Comparison of ENCODE assay signal across 2 cellular contexts in genomic region chr21:39134288-39134810, GRCh38.
A peak's percentile ranks its signal among the peaks of the same experiment; 100 is the strongest.
TF ChIP-seq lines count a peak whose summit lies in the region.

No MANE protein-coding gene starts in this region.

TF ChIP-seq in HepG2, 621 proteins besides CTCF, POLR2A, EP300 and RAD21:
- peak; percentile 46; the same call in 1 of the 2 replicates for TF ChIP-seq FOXP1 (IDR thresholded peaks at IDR 0.05)
- TF ChIP-seq FOXP1 (CRISPR knock-in tag; IDR thresholded peaks at IDR 0.05), result no peak
- TF ChIP-seq SMAD3 (CRISPR knock-in tag; IDR thresholded peaks at IDR 0.05), result no peak
- TF ChIP-seq DMAP1 (CRISPR knock-in tag; IDR thresholded peaks at IDR 0.05), result no peak
- TF ChIP-seq ZNF136 (CRISPR knock-in tag; IDR thresholded peaks at IDR 0.05; ENCODE audit: low read depth), result no peak
- no peak for TF ChIP-seq PREB (CRISPR knock-in tag; IDR thresholded peaks at IDR 0.05)
- no peak for TF ChIP-seq ZNF383 (CRISPR knock-in tag; IDR thresholded peaks at IDR 0.05; ENCODE audit: borderline replicate concordance)
- peak; percentile 84 for TF ChIP-seq MNT (IDR thresholded peaks at IDR 0.05)
- TF ChIP-seq RFX3 (CRISPR knock-in tag; IDR thresholded peaks at IDR 0.05), result no peak
- no peak for TF ChIP-seq NONO (IDR thresholded peaks at IDR 0.05)
- 0 out of 2 replicates have a peak, but pooled peaks have one; percentile 21 for TF ChIP-seq NONO (CRISPR knock-in tag; conservative IDR thresholded peaks at IDR 0.05)
- no peak for TF ChIP-seq SMC3 (IDR thresholded peaks at IDR 0.05; ENCODE audit: low read length)
- no peak for TF ChIP-seq LBX2 (CRISPR knock-in tag; IDR thresholded peaks at IDR 0.05; ENCODE audit: borderline replicate concordance)
- TF ChIP-seq HES4 (CRISPR knock-in tag; IDR thresholded peaks at IDR 0.05; ENCODE audit: borderline replicate concordance), result no peak
- TF ChIP-seq SP1 (IDR thresholded peaks at IDR 0.05), result peak; percentile 62; the same call in 1 of the 2 replicates
- no peak for TF ChIP-seq SP1 (CRISPR knock-in tag; IDR thresholded peaks at IDR 0.05)
- TF ChIP-seq RBM39 (IDR thresholded peaks at IDR 0.05; ENCODE audit: low read depth, low read length, poor library complexity, severe bottlenecking), result no peak

TF ChIP-seq in IMR-90, 13 proteins besides CTCF, POLR2A, EP300 and RAD21:
- TF ChIP-seq RFX5 (IDR thresholded peaks at IDR 0.05; ENCODE audit: low read depth, low read length), result no peak
TF ChIP-seq in IMR-90: peak in this region for 0.
